1 cellular context compared by ENCODE assay signal in the genomic region with DNA sequence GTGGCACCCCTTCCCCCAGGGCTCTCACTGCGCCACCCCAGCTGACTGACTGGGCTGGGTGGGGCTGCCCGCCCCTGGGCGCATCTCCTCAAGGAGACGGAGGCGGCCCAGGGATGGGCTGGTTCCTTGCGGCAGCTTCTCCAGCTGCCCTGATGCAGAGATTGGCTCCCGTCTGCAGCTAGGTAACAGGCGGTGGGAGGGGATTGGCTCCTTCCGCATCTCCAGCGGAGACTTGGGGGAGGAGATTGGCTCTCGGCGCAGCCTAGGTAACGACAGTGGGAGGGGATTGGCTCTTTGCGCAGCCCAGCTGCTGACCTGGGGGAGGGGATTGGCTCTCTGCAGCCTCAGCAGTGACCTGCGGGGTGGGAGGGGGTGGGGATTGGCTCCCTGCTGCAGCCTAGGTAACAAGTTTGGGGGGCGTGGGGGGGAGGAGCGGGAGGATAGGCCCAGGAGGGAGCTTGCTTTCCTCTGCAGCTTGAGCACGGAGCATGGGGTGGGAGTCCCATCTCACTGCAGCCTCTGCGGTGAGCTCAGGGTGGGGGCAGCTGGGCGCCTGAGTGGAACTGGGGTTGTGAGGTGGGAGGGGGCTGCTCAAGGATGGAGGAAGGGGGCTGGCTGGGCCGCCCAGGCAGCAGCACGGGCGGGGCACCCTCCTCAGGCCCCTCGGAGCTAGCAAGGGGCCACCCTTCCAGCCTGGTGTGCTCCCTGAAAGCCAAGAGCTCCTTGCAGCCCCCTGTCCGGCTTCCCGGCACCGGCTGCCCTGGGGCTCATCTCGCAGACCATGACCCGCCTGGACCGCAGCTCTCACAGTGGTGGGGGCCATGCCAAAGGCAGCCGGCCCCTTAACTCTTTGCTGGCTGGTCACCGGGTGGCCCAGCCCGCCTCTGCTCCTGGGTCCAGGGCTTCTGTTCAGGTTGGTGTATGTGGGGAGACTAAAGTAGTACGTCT.
TF ChIP-seq lines count a peak whose summit lies in the region.

No MANE protein-coding gene starts in this region.

TF ChIP-seq in H1, 55 proteins besides CTCF, POLR2A, EP300 and RAD21 (continued from another document):
- peak; percentile 86 for TF ChIP-seq CHD2 (IDR thresholded peaks at IDR 0.05; ENCODE audit: low read length)
